ENCODE assay signal across 8 cellular contexts in the genomic region with DNA sequence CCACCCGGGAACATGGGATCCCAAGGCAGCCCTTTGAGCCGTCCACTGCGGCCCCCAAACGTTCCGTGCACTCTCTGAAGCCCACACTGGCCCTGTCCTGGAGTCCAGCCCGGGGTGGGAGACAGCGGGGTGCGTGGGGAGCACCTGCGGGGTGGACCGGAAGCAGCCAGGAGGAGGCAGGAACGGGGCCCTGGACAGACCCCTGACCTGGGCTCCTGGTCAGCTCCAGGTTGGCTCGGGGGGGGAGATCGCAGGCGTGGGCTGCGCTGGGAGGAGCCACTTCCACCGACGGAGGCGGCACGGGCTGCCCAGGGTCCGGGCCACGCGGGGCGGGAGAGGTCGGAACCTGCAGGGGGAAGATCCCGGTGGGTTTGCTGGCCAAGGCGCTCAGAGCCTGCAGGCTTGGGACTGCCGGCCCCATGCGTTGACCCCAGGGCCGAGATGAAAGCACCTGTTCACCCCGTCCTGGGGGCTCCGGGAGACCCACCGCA. TPM values are rescaled to one million over a fixed set of nuclear protein-coding genes. Genes with fewer than 3 reads are reported as not detected.
A peak's percentile ranks its signal among the peaks of the same experiment; 100 is the strongest.
DNase-seq lines count a peak whose midpoint lies in the region; ATAC-seq and TF ChIP-seq lines count a peak whose summit lies in the region.

No MANE protein-coding gene starts in this region.

- no peak overlapping the region for H3K27ac Mint-ChIP-seq in Calu3 (ENCODE audit: unreplicated experiment)
- peak overlapping the region in 2 of 9 donors; percentile 38 to 65 for H3K27ac Mint-ChIP-seq in naive thymus-derived CD4-positive, alpha-beta T cell

- no peaks in the 10 kb centered on the region for H3K9me3 Mint-ChIP-seq in Calu3 (ENCODE audit: low read depth, unreplicated experiment)
- H3K9me3 Mint-ChIP-seq in naive thymus-derived CD4-positive, alpha-beta T cell = no peaks in the 10 kb centered on the region

- H3K4me3 ChIP-seq in mammary epithelial cell (replicated peaks in 1 of 3; ENCODE audit: insufficient read depth in 1 of 3, low read depth in 2 of 3, low read length in 3 of 3) = peak overlapping the region in 1 of 3 experiments; percentile 51
- peak overlapping the region; percentile 72 for H3K4me3 ChIP-seq in naive thymus-derived CD4-positive, alpha-beta T cell (ENCODE audit: low read length)

- peak overlapping the region; percentile 90 for H2AFZ ChIP-seq in mammary epithelial cell (ENCODE audit: low read depth, low read length)

- H3K27ac ChIP-seq in mammary epithelial cell (ENCODE audit: insufficient read depth, low read depth, low read length) = no peak overlapping the region
- peak overlapping the region; percentile 59 for H3K27ac ChIP-seq in naive thymus-derived CD4-positive, alpha-beta T cell (ENCODE audit: low read depth, low read length)

- no peak for DNase-seq in Calu3
- no peak for DNase-seq in mammary epithelial cell
- peak in 2 of 9 donors; percentile 8 to 17 for DNase-seq in naive thymus-derived CD4-positive, alpha-beta T cell
- DNase-seq in hippocampal formation (lab: John Stamatoyannopoulos, UW) = no peak
- no peak for DNase-seq in DMS53 treated with DMSO at 0.1 percent for 48 hours (lab: John Stamatoyannopoulos, UW; ENCODE audit: unreplicated experiment)
- no peak for DNase-seq in SW 1271 (lab: John Stamatoyannopoulos, UW)
- no peak for DNase-seq in SHP77 (lab: John Stamatoyannopoulos, UW)

- peaks cover 13% of the 10 kb centered on the region for H3K4me1 Mint-ChIP-seq in Calu3 (ENCODE audit: low read depth, unreplicated experiment)
- H3K4me1 Mint-ChIP-seq in naive thymus-derived CD4-positive, alpha-beta T cell = peaks cover 5 to 23% (median 14%) of the 10 kb centered on the region in 7 donors

- no peaks in the 10 kb centered on the region for H4K20me1 ChIP-seq in mammary epithelial cell (ENCODE audit: insufficient read depth, low read length)

- H3K9ac ChIP-seq in mammary epithelial cell (ENCODE audit: insufficient read depth, low read length) = no peak overlapping the region

- intact Hi-C loops in Calu3 (cut with micrococcal nuclease; ENCODE audit: unreplicated experiment) (no loop called here), mammary epithelial cell (cut with micrococcal nuclease) (no loop called here)
- intact Hi-C loops in naive thymus-derived CD4-positive, alpha-beta T cell (cut with micrococcal nuclease) = no loop called here

- peak; percentile 34 for ATAC-seq in HG02938 (IDR thresholded peaks at IDR 0.05; ENCODE audit: unreplicated experiment)
- no peak for ATAC-seq in naive thymus-derived CD4-positive, alpha-beta T cell

- peaks cover 13% of the 10 kb centered on the region for H3K36me3 Mint-ChIP-seq in Calu3 (ENCODE audit: insufficient read depth, unreplicated experiment)
- H3K36me3 Mint-ChIP-seq in naive thymus-derived CD4-positive, alpha-beta T cell = no peaks in the 10 kb centered on the region

- POLR2A ChIA-PET in naive thymus-derived CD4-positive, alpha-beta T cell (lab: Charles Lee) = no interaction called here

- no peaks in the 10 kb centered on the region for H3K9me3 ChIP-seq in mammary epithelial cell (replicated peaks; ENCODE audit: insufficient read depth, low read length)
- no peaks in the 10 kb centered on the region for H3K9me3 ChIP-seq in naive thymus-derived CD4-positive, alpha-beta T cell (ENCODE audit: control insufficient read depth in 2 of 3, low read length in 3 of 3)

- no peaks in the 10 kb centered on the region for H3K27me3 Mint-ChIP-seq in Calu3 (ENCODE audit: unreplicated experiment)
- peaks cover 0 to 7% (median 0%) of the 10 kb centered on the region in 5 donors for H3K27me3 Mint-ChIP-seq in naive thymus-derived CD4-positive, alpha-beta T cell

- no peak for TF ChIP-seq CTCF in Calu3 (IDR thresholded peaks at IDR 0.05; ENCODE audit: unreplicated experiment)
- TF ChIP-seq CTCF in mammary epithelial cell (conservative IDR thresholded peaks at IDR 0.05 in 1 of 2, IDR thresholded peaks at IDR 0.05 in 1 of 2; ENCODE audit: extremely low read depth in 1 of 2, insufficient read depth in 1 of 2, low read depth in 1 of 2, low read length in 2 of 2) = no peak

- CTCF ChIA-PET in Calu3 (lab: Charles Lee) (no interaction called here), mammary epithelial cell (lab: Charles Lee; ENCODE audit: low non-redundant PET) (no interaction called here)
- CTCF ChIA-PET in naive thymus-derived CD4-positive, alpha-beta T cell (lab: Charles Lee) = no interaction called here

- in situ Hi-C loops in mammary epithelial cell (cut with MboI; ENCODE audit: low sequenced_read_pairs in 2 of 2) = no loop called here

- H3K36me3 ChIP-seq in mammary epithelial cell (ENCODE audit: insufficient read depth, low read length) = no peaks in the 10 kb centered on the region
- H3K36me3 ChIP-seq in naive thymus-derived CD4-positive, alpha-beta T cell (ENCODE audit: control insufficient read depth in 2 of 3, insufficient read depth in 3 of 3, low read length in 3 of 3) = peaks cover 0 to 3% (median 0%) of the 10 kb centered on the region in 3 experiments

- no peaks in the 10 kb centered on the region for H3K79me2 ChIP-seq in mammary epithelial cell (ENCODE audit: insufficient read depth, low read length)

- dilution Hi-C loops in mammary epithelial cell (cut with HindIII; ENCODE audit: low sequenced_read_pairs) = no loop called here

- peak overlapping the region; percentile 70 for H3K4me3 Mint-ChIP-seq in Calu3 (ENCODE audit: low read depth, unreplicated experiment)
- H3K4me3 Mint-ChIP-seq in naive thymus-derived CD4-positive, alpha-beta T cell = peak overlapping the region in 9 of 10 donors; percentile 50 to 90 (median 78)

- no peaks in the 10 kb centered on the region for H3K27me3 ChIP-seq in mammary epithelial cell (ENCODE audit: insufficient read depth, low read length)
- no peaks in the 10 kb centered on the region for H3K27me3 ChIP-seq in naive thymus-derived CD4-positive, alpha-beta T cell (ENCODE audit: control insufficient read depth in 2 of 2, insufficient read depth in 2 of 2, low read length in 2 of 2)

- 20% methylated on average over 1 of the region's 32 CpGs for WGBS in mammary epithelial cell (ENCODE audit: low coverage, missing lambda C conversion rate)

- H3K4me1 ChIP-seq in mammary epithelial cell (ENCODE audit: insufficient read depth, low read length) = peaks cover 3% of the 10 kb centered on the region
- H3K4me1 ChIP-seq in naive thymus-derived CD4-positive, alpha-beta T cell (ENCODE audit: control insufficient read depth in 2 of 2, insufficient read depth in 2 of 2, low read length in 2 of 2) = peaks cover 0 to 8% of the 10 kb centered on the region in 2 donors

- BruUV-seq in Calu3 (replicated peaks; lab: Mats Ljungman, UMichigan) (no TSS peak), mammary epithelial cell (replicated peaks; lab: Mats Ljungman, UMichigan) (no TSS peak)

- peak overlapping the region; percentile 93 for H3K4me2 ChIP-seq in mammary epithelial cell (ENCODE audit: insufficient read depth, low read depth, low read length)

RNA-seq across cellular contexts. Expression of gene PLCXD1, which starts 5.7 kb away (rescaled TPM):
- 19.1 and 23.2 TPM in 2 replicates for total RNA-seq in Calu3 (2022)
- total RNA-seq in mammary epithelial cell = 1 to 10 TPM; 4.3 to 9.8 TPM
- 6.6 TPM for polyA plus RNA-seq in mammary epithelial cell
- polyA minus RNA-seq in mammary epithelial cell = 20.4 TPM
- 10 to 100 TPM; 18.2 to 51.1 (median 40.6) TPM for total RNA-seq in naive thymus-derived CD4-positive, alpha-beta T cell
- polyA plus RNA-seq in naive thymus-derived CD4-positive, alpha-beta T cell = 1 to 10 TPM; 3.2 to 8.4 TPM

RNA-seq across cellular contexts. Expression of gene GTPBP6, which starts 43.1 kb away (rescaled TPM):
- total RNA-seq in Calu3 (2022) = 30.2 and 32.9 TPM in 2 replicates
- 10 to 100 TPM; 28.0 to 46.7 TPM for total RNA-seq in mammary epithelial cell
- polyA plus RNA-seq in mammary epithelial cell = 30.4 TPM
- 16.0 TPM for polyA minus RNA-seq in mammary epithelial cell
- 10 to 100 TPM; 52.1 to 95.2 (median 75.1) TPM for total RNA-seq in naive thymus-derived CD4-positive, alpha-beta T cell
- polyA plus RNA-seq in naive thymus-derived CD4-positive, alpha-beta T cell = 10 to 100 TPM; 38.9 to 68.0 TPM
